In the genomic region with DNA sequence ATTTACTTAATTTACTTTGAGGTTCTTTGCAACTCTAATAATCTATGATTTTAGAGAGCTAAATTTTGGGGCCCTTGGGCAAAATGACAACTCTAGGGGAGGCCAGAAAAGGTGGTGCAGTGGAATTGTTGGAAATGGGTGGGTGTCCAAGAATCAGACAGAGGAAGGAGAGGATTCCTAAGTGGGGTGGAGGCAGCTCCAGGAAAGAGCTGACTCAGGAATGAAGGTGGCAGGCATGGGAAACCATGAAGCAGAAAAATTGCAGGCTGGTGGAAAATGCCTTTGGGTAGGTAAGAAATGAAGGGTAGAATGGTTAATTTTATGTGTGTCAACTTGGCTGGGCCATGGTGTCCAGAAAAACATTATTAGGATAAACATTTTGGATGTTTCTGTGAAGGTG, we compare ENCODE assay signal across 18 cellular contexts.
"Had no signal": no experiment of that assay in that cellular context is flagged by ENCODE, and none has a peak within 500 bp of the region (broad histone marks: within the 10 kb centered on the region; RNA-seq: fewer than 3 reads in every experiment).

No MANE protein-coding gene starts in this region.

- H3K9ac ChIP-seq: parathyroid adenoma had no signal

- H3K27me3 ChIP-seq: body of pancreas, colonic mucosa, esophagus muscularis mucosa had no signal

- H3K9me3 Mint-ChIP-seq: activated B cell treated with CpG ODN at 0.5 μM for 24 hours; activated CD4-positive, alpha-beta T cell treated with anti-CD3 and anti-CD28 coated beads, Interleukin-2, amount 10 ng/mL, durations not matched to agents 7 days and 5 days; neural crest cell; stimulated activated effector memory CD8-positive, alpha-beta T cell treated with anti-CD3 and anti-CD28 coated beads, Interleukin-12 subunit alpha, Interleukin-12 subunit beta, amount 100 ng/mL, for 72 hours; T-helper 1 cell treated with Interleukin-12 subunit alpha and Interleukin-12 subunit beta and Interleukin-4 antibody, amounts not matched to agents 30 μg/mL and 1 μg/mL, for 36 hours had no signal

- H3K36me3 Mint-ChIP-seq: activated naive CD8-positive, alpha-beta T cell; stimulated activated effector memory CD8-positive, alpha-beta T cell treated with anti-CD3 and anti-CD28 coated beads, Interleukin-12 subunit alpha, Interleukin-12 subunit beta, amount 100 ng/mL, for 72 hours had no signal

- H3K4me1 Mint-ChIP-seq: activated B cell treated with CpG ODN at 0.5 μM for 24 hours; activated CD4-positive, alpha-beta T cell treated with anti-CD3 and anti-CD28 coated beads, Interleukin-2, amount 10 ng/mL, durations not matched to agents 7 days and 5 days; stimulated activated effector memory CD8-positive, alpha-beta T cell treated with anti-CD3 and anti-CD28 coated beads, Interleukin-12 subunit alpha, Interleukin-12 subunit beta, amount 100 ng/mL, for 72 hours had no signal

- H2AFZ ChIP-seq: parathyroid adenoma had no signal

- FAIRE-seq: urothelium cell line had no signal

- H3K9me3 ChIP-seq: body of pancreas, colonic mucosa, esophagus muscularis mucosa, thoracic aorta had no signal

- H3K27ac Mint-ChIP-seq: activated B cell treated with CpG ODN at 0.5 μM for 24 hours; activated CD4-positive, alpha-beta T cell treated with anti-CD3 and anti-CD28 coated beads, Interleukin-2, amount 10 ng/mL, durations not matched to agents 7 days and 5 days; activated naive CD8-positive, alpha-beta T cell; stimulated activated effector memory CD8-positive, alpha-beta T cell treated with anti-CD3 and anti-CD28 coated beads, Interleukin-12 subunit alpha, Interleukin-12 subunit beta, amount 100 ng/mL, for 72 hours; T-helper 1 cell treated with Interleukin-12 subunit alpha and Interleukin-12 subunit beta and Interleukin-4 antibody, amounts not matched to agents 30 μg/mL and 1 μg/mL, for 36 hours had no signal

- H3K79me2 ChIP-seq: parathyroid adenoma had no signal

- H3K4me3 ChIP-seq: body of pancreas, colonic mucosa, esophagus muscularis mucosa, thoracic aorta had no signal

- DNase-seq: activated B cell treated with CpG ODN at 0.5 μM for 24 hours; activated CD4-positive, alpha-beta T cell treated with anti-CD3 and anti-CD28 coated beads, Interleukin-2, amount 10 ng/mL, durations not matched to agents 7 days and 5 days; activated CD8-positive, alpha-beta memory T cell treated with anti-CD3 and anti-CD28 coated beads, Interleukin-2, amount 50 U/mL, for 48 hours; activated gamma-delta T cell treated with Interleukin-2 at 50 U/mL for 16 hours; amniotic stem cell; body of pancreas; caudate nucleus; colonic mucosa; hippocampal formation; midbrain had no signal

- H3K4me1 ChIP-seq: body of pancreas, colonic mucosa, parathyroid adenoma had no signal

- ATAC-seq: body of pancreas; stimulated activated effector memory CD8-positive, alpha-beta T cell treated with anti-CD3 and anti-CD28 coated beads, Interleukin-12 subunit alpha, Interleukin-12 subunit beta, amount 100 ng/mL, for 72 hours had no signal

- H3K36me3 ChIP-seq: colonic mucosa, esophagus muscularis mucosa, thoracic aorta had no signal

- H3K4me3 Mint-ChIP-seq: activated B cell treated with CpG ODN at 0.5 μM for 24 hours; activated CD4-positive, alpha-beta T cell treated with anti-CD3 and anti-CD28 coated beads, Interleukin-2, amount 10 ng/mL, durations not matched to agents 7 days and 5 days; activated naive CD8-positive, alpha-beta T cell; neural crest cell; stimulated activated effector memory CD8-positive, alpha-beta T cell treated with anti-CD3 and anti-CD28 coated beads, Interleukin-12 subunit alpha, Interleukin-12 subunit beta, amount 100 ng/mL, for 72 hours; T-helper 1 cell treated with Interleukin-12 subunit alpha and Interleukin-12 subunit beta and Interleukin-4 antibody, amounts not matched to agents 30 μg/mL and 1 μg/mL, for 36 hours had no signal

- H3K27ac ChIP-seq: body of pancreas, colonic mucosa, esophagus muscularis mucosa, parathyroid adenoma, thoracic aorta had no signal
